Comparison of ENCODE assay signal across 8 cellular contexts in the genomic region with DNA sequence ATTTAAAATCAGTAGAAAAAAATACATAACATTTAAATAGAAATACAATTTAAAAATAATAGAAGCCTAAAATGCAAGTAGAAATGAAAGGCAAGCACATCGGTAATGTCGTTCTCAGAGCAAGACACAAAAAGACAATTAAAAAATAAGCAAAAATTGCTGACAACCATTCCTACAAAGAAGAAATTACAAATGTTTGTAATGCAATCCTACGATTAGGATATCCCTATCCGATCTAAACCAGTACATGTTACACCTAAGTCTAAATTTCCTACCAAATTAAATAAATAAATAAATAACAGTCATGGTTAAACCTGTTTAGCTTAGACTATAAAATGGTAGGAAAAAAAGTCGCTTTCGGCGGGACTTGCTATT.
A peak's percentile ranks its signal among the peaks of the same experiment; 100 is the strongest.
DNase-seq lines count a peak whose midpoint lies in the region; ATAC-seq and TF ChIP-seq lines count a peak whose summit lies in the region.

No MANE protein-coding gene starts in this region.

- no peaks in the 10 kb centered on the region for H4K20me1 ChIP-seq in OCI-LY3 (ENCODE audit: insufficient read depth, low read length)

- 0 out of 2 replicates have a peak, but pooled peaks cover 5% of the 10 kb centered on the region for H3K4me1 ChIP-seq in OCI-LY3 (ENCODE audit: low read length)
- H3K4me1 ChIP-seq in duodenal mucosa (ENCODE audit: control insufficient read depth in 1 of 2, insufficient read depth in 2 of 2, low read length in 2 of 2), result peaks cover 6 to 13% of the 10 kb centered on the region in 2 donors
- peaks cover 22 to 33% of the 10 kb centered on the region in 2 donors for H3K4me1 ChIP-seq in gastrocnemius medialis

- TF ChIP-seq CTCF in OCI-LY3 (IDR thresholded peaks at IDR 0.05; ENCODE audit: low read depth, low read length), result no peak
- no peak for TF ChIP-seq CTCF in gastrocnemius medialis (IDR thresholded peaks at IDR 0.05 in 4 of 5, conservative IDR thresholded peaks at IDR 0.05 in 1 of 5)

- peak overlapping the region; percentile 92 for H3K4me3 ChIP-seq in OCI-LY3 (ENCODE audit: low read length)
- H3K4me3 ChIP-seq in duodenal mucosa (ENCODE audit: low read depth in 1 of 2, low read length in 2 of 2), result peak overlapping the region; percentile 65 to 71
- peak overlapping the region; percentile 60 to 74 (median 65) for H3K4me3 ChIP-seq in gastrocnemius medialis

- H3K9ac ChIP-seq in OCI-LY3 (ENCODE audit: low read length) (peak overlapping the region; percentile 69), duodenal mucosa (ENCODE audit: low read depth in 1 of 2, low read length in 2 of 2) (peak overlapping the region; percentile 33 to 67)

- no peak overlapping the region for H3K27ac ChIP-seq in OCI-LY3 (ENCODE audit: low read length)
- H3K27ac ChIP-seq in duodenal mucosa (ENCODE audit: low read depth, low read length), result peak overlapping the region; percentile 35
- peak overlapping the region; percentile 80 to 84 (median 83) for H3K27ac ChIP-seq in gastrocnemius medialis

- no peaks in the 10 kb centered on the region for H3K36me3 ChIP-seq in OCI-LY3 (replicated peaks; ENCODE audit: low read depth, low read length)
- H3K36me3 ChIP-seq in duodenal mucosa (ENCODE audit: control insufficient read depth in 1 of 2, insufficient read depth in 2 of 2, low read length in 2 of 2), result no peaks in the 10 kb centered on the region
- H3K36me3 ChIP-seq in gastrocnemius medialis, result no peaks in the 10 kb centered on the region

- peak overlapping the region; percentile 100 for H3K4me2 ChIP-seq in OCI-LY3 (ENCODE audit: low read length)

- ATAC-seq in gastrocnemius medialis, result no peak
- ATAC-seq in GM19463 (IDR thresholded peaks at IDR 0.05; ENCODE audit: unreplicated experiment), result no peak
- no peak for ATAC-seq in HG03439 (IDR thresholded peaks at IDR 0.05; ENCODE audit: unreplicated experiment)

- no peaks in the 10 kb centered on the region for H3K9me3 ChIP-seq in OCI-LY3 (ENCODE audit: insufficient read depth, low read length)
- H3K9me3 ChIP-seq in duodenal mucosa (ENCODE audit: control insufficient read depth in 1 of 2, low read length in 2 of 2), result no peaks in the 10 kb centered on the region
- no peaks in the 10 kb centered on the region for H3K9me3 ChIP-seq in gastrocnemius medialis

- no peak for TF ChIP-seq POLR2A in gastrocnemius medialis (IDR thresholded peaks at IDR 0.05)

- peak overlapping the region; percentile 93; the same call in 1 of the 2 replicates for H2AFZ ChIP-seq in OCI-LY3 (ENCODE audit: low read depth, low read length)

- H3K27me3 ChIP-seq in OCI-LY3 (ENCODE audit: low read depth, low read length) (peaks cover 9% of the 10 kb centered on the region; the same call in 1 of the 2 replicates), duodenal mucosa (ENCODE audit: control insufficient read depth in 1 of 2, insufficient read depth in 2 of 2, low read length in 2 of 2) (peaks cover 37 to 48% of the 10 kb centered on the region in 2 donors), gastrocnemius medialis (peaks cover 67 to 86% (median 68%) of the 10 kb centered on the region in 3 donors)

- H3K79me2 ChIP-seq in OCI-LY3 (ENCODE audit: low read length), result no peaks in the 10 kb centered on the region

- in situ Hi-C loops in gastrocnemius medialis (cut with MboI; ENCODE audit: low sequenced_read_pairs in 4 of 4), result loop anchor here in 1 of 4 donors (5.0 kb wide), 1 partner anchor 42 kb away; no protein-coding TSS in a partner anchor

- DNase-seq in DMS114 treated with DMSO at 0.1 percent for 48 hours (lab: John Stamatoyannopoulos, UW; ENCODE audit: unreplicated experiment) (peak; percentile 51), gastrocnemius medialis (no peak), AML-193 (lab: John Stamatoyannopoulos, UW) (no peak), NAMALWA (ENCODE audit: low spot score) (no peak)

- intact Hi-C loops in gastrocnemius medialis (cut with DNase I; ENCODE audit: low total_unique reads), result loop anchor here (1.0 to 5.0 kb wide), 5 partner anchors 43 to 171 kb away; a partner anchor contains a TSS
